Comparison of ENCODE assay signal across 20 cellular contexts in genomic region chr2:84395819-84396218, GRCh38.
DNase-seq lines count a peak whose midpoint lies in the region; TF ChIP-seq lines count a peak whose summit lies in the region.
"Had no signal": no experiment of that assay in that cellular context is flagged by ENCODE, and none has a peak within 500 bp of the region (broad histone marks: within the 10 kb centered on the region; RNA-seq: fewer than 3 reads in every experiment).

No MANE protein-coding gene starts in this region.

- no peaks in the 10 kb centered on the region for H3K36me3 ChIP-seq in GM23248 (ENCODE audit: low read depth)
- H3K36me3 ChIP-seq: BLaER1 treated with 17β-estradiol and CSF1 and Interleukin-3, amounts not matched to agents 10 nM and 100 nM; esophagus squamous epithelium; tibial nerve had no signal

- in situ Hi-C loops in GM23248 (cut with MboI) (no loop called here), GM13977 (cut with MboI; ENCODE audit: low pct_unique_long_range_greater_than_20kb, low sequenced_read_pairs, unreplicated experiment) (no loop called here)

- no peak overlapping the region for H3K9ac ChIP-seq in GM23248
- H3K9ac ChIP-seq: BLaER1 treated with 17β-estradiol and CSF1 and Interleukin-3, amounts not matched to agents 10 nM and 100 nM had no signal

- H3K4me3 ChIP-seq in AG09309 (ENCODE audit: control insufficient read depth, low read depth, low read length) (no peak overlapping the region), GM23248 (no peak overlapping the region)
- H3K4me3 ChIP-seq: BLaER1 treated with 17β-estradiol and CSF1 and Interleukin-3, amounts not matched to agents 10 nM and 100 nM; body of pancreas; esophagus squamous epithelium; mucosa of descending colon; tibial nerve had no signal

- H2AFZ ChIP-seq in GM23248: no peak overlapping the region

- no peaks in the 10 kb centered on the region for H4K20me1 ChIP-seq in GM23248 (ENCODE audit: insufficient read depth)
- H4K20me1 ChIP-seq: BLaER1 treated with 17β-estradiol and CSF1 and Interleukin-3, amounts not matched to agents 10 nM and 100 nM had no signal

- WGBS in GM23248 (ENCODE audit: low coverage in 1 of 2, low lambda C conversion rate in 2 of 2, missing lambda C conversion rate in 2 of 2), 2 experiments: 0 to 1% methylated on average over 3 of the region's 3 CpGs

- TF ChIP-seq CTCF in AG09309 (IDR thresholded peaks at IDR 0.05; ENCODE audit: control insufficient read depth, insufficient read depth, low read depth, low read length, missing control alignments) (no peak), GM13977 (IDR thresholded peaks at IDR 0.05; ENCODE audit: extremely low read depth, insufficient read depth, missing control alignments) (no peak)

- peaks cover 8% of the 10 kb centered on the region for H3F3A ChIP-seq in GM23248 (ENCODE audit: insufficient read depth)

- H3K79me2 ChIP-seq in GM23248 (ENCODE audit: insufficient read depth): no peaks in the 10 kb centered on the region

- no peaks in the 10 kb centered on the region for H3K9me3 ChIP-seq in GM23248 (ENCODE audit: low read depth)
- H3K9me3 ChIP-seq: body of pancreas, esophagus squamous epithelium, mucosa of descending colon, tibial nerve had no signal

- H3K4me2 ChIP-seq in GM23248 (ENCODE audit: unreplicated experiment): no peak overlapping the region

- peak; percentile 48 for DNase-seq in AG09309 (ENCODE audit: low read depth)
- DNase-seq in GM23248: peak; percentile 83
- DNase-seq in amniotic epithelial cell (ENCODE audit: low read depth): peak; percentile 4
- DNase-seq in glomerular visceral epithelial cell (ENCODE audit: extremely low spot score): peak; percentile 2
- DNase-seq in effector CD8-positive, alpha-beta T cell (lab: John Stamatoyannopoulos, UW): no peak
- no peak for DNase-seq in NOMO-1 treated with DMSO at 0.1 percent for 48 hours (lab: John Stamatoyannopoulos, UW; ENCODE audit: unreplicated experiment)
- no peak for DNase-seq in GM13977 (ENCODE audit: low spot score)
- no peak for DNase-seq in superior temporal gyrus (ENCODE audit: extremely low spot score)
- DNase-seq: activated effector memory CD4-positive, alpha-beta T cell treated with anti-CD3 and anti-CD28 coated beads, Interleukin-2, amount 50 U/mL, for 16 hours; body of pancreas; esophagus squamous epithelium; KG1; left colon; mucosa of descending colon; NCI-H1436 treated with DMSO at 0.1 percent for 48 hours; NCI-H446 treated with DMSO at 0.1 percent for 48 hours; Right ventricle myocardium superior; stimulated activated CD4-positive, alpha-beta T cell treated with anti-CD3 and anti-CD28 coated beads, Interleukin-4, amount 100 ng/mL, for 4 hours had no signal

- H3K27ac ChIP-seq in GM23248: no peak overlapping the region
- H3K27ac ChIP-seq: BLaER1 treated with 17β-estradiol and CSF1 and Interleukin-3, amounts not matched to agents 10 nM and 100 nM; body of pancreas; esophagus squamous epithelium; tibial nerve had no signal

- H3K4me1 ChIP-seq in GM23248 (ENCODE audit: insufficient read depth): peaks cover 12% of the 10 kb centered on the region
- H3K4me1 ChIP-seq: body of pancreas, esophagus squamous epithelium, tibial nerve had no signal

- H3K9me2 ChIP-seq in GM23248 (ENCODE audit: insufficient read depth): no peaks in the 10 kb centered on the region

- peaks cover 14% of the 10 kb centered on the region for H3K27me3 ChIP-seq in GM23248 (replicated peaks; ENCODE audit: insufficient read depth)
- H3K27me3 ChIP-seq: BLaER1 treated with 17β-estradiol and CSF1 and Interleukin-3, amounts not matched to agents 10 nM and 100 nM; body of pancreas; esophagus squamous epithelium; tibial nerve had no signal

Comparison
In these comparisons a context has a peak if more than half of its experiments do, and no peak if none do; other contexts are left out.
1. DNase-seq: peak in AG09309 (single experiment), GM23248 (single experiment), amniotic epithelial cell (single experiment) and glomerular visceral epithelial cell (single experiment); none in effector CD8-positive, alpha-beta T cell (single experiment), NOMO-1 treated with DMSO at 0.1 percent for 48 hours (single experiment), GM13977 (single experiment) and superior temporal gyrus (single experiment).